Comparison of ENCODE assay signal across 8 cellular contexts in genomic region chr1:1692714-1693647, GRCh38. TPM values are rescaled to one million over a fixed set of nuclear protein-coding genes. Genes with fewer than 3 reads are reported as not detected.
DNase-seq lines count a peak whose midpoint lies in the region; ATAC-seq and TF ChIP-seq lines count a peak whose summit lies in the region.
"Not testable (repeated sequence)": the region's sequence is repeated elsewhere in the genome, so short reads cannot be mapped to it uniquely, and the experiment has no call there.

SLC35E2B (minus strand) TSS chr1:1692795; CDS start chr1:1676699, 16,096 bp downstream.

- peak within 1 kb of the TSS; percentile 73 for H3K27ac Mint-ChIP-seq in central memory CD8-positive, alpha-beta T cell (ENCODE audit: low read depth)

- TF ChIP-seq POLR2A in GM19099 (IDR thresholded peaks at IDR 0.05; ENCODE audit: extremely low read depth, insufficient read length, low read depth), result peak; percentile 17

- not testable (repeated sequence) for H3K27me3 Mint-ChIP-seq in central memory CD8-positive, alpha-beta T cell

- DNase-seq in AG10803 (ENCODE audit: low read depth), result peak; percentile 87
- peak; percentile 76 for DNase-seq in NCI-H460 (ENCODE audit: extremely low read depth, low read depth)
- peak; percentile 93 for DNase-seq in activated CD4-positive, CD25-positive, alpha-beta regulatory T cell treated with anti-CD3 and anti-CD28 coated beads, Interleukin-2, amount 50 U/mL, for 72 hours
- DNase-seq in central memory CD8-positive, alpha-beta T cell (ENCODE audit: low spot score in 2 of 2), result peak; percentile 79 to 96
- peak; percentile 67 for DNase-seq in kidney glomerular epithelial cell (lab: John Stamatoyannopoulos, UW)
- peak; percentile 94 for DNase-seq in stimulated activated CD4-positive, alpha-beta T cell treated with anti-CD3 and anti-CD28 coated beads, Interleukin-15, amount 100 ng/mL, for 24 hours

- H3K4me3 ChIP-seq in AG10803 (ENCODE audit: low read length), result peak within 1 kb of the TSS; percentile 56

- H3K9me3 Mint-ChIP-seq in central memory CD8-positive, alpha-beta T cell, result not testable (repeated sequence)

- H3K36me3 Mint-ChIP-seq in central memory CD8-positive, alpha-beta T cell (ENCODE audit: insufficient read depth), result not testable (repeated sequence)

- H3K4me1 Mint-ChIP-seq in central memory CD8-positive, alpha-beta T cell, result not testable (repeated sequence)

- H3K4me3 Mint-ChIP-seq in central memory CD8-positive, alpha-beta T cell, result peak within 1 kb of the TSS; percentile 59

- ATAC-seq in HG03354 (IDR thresholded peaks at IDR 0.05; ENCODE audit: poor library complexity, severe bottlenecking, unreplicated experiment), result peak; percentile 78
- peak; percentile 75 for ATAC-seq in central memory CD8-positive, alpha-beta T cell (replicated peaks; ENCODE audit: extremely low read depth, poor library complexity, severe bottlenecking)

- not testable (repeated sequence) for TF ChIP-seq CTCF in AG10803 (conservative IDR thresholded peaks at IDR 0.05; ENCODE audit: low read length)

RNA-seq across cellular contexts. Expression of gene SLC35E2B, which starts in this region (rescaled TPM):
- 17.6 and 20.1 TPM in 2 replicates for total RNA-seq in NCI-H460 (2014; rRNA removed; shearing (Covaris generic))
- 20.1 and 31.9 TPM in 2 replicates for polyA plus RNA-seq in NCI-H460 (2014; cell fraction: nucleus; rRNA removed)

Comparison
In these comparisons a context has a peak if more than half of its experiments do, and no peak if none do; other contexts are left out.
1. Peak in every context shown above with its lines: DNase-seq, ATAC-seq and H3K4me3 ChIP-seq.